1 cellular context compared by ENCODE assay signal in the genomic region with DNA sequence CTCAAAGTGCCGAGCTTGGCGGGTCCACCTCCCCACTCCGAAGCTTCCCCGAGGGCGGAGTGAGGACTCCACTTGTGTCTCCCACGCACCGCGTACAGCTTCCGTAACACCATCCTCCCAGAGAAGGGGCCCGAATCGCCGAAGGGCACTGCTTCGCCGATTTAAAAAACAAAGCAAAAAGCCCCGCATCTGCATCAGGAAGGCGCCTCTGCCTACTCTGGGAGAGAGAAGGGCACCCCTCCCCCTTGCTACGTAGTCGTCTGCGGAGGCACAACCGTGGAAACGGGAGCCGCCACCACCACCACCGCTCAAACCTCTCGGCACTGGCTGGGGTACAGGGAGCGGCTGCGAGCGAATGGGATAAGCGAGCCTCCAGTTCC.
TF ChIP-seq lines count a peak whose summit lies in the region.

No MANE protein-coding gene starts in this region.

TF ChIP-seq in H1, 55 proteins besides CTCF, POLR2A, EP300 and RAD21:
- TF ChIP-seq SIN3A (conservative IDR thresholded peaks at IDR 0.05 in 1 of 2, IDR thresholded peaks at IDR 0.05 in 1 of 2; ENCODE audit: low read depth in 1 of 2, low read length in 2 of 2) = peak in 1 of 2 experiments; percentile 19; a peak in 1 of 4 replicates
- no peak for TF ChIP-seq SP2 (IDR thresholded peaks at IDR 0.05; ENCODE audit: low read length)
- no peak for TF ChIP-seq CTBP2 (IDR thresholded peaks at IDR 0.05; ENCODE audit: borderline replicate concordance, insufficient read depth, insufficient read length, low read length)
- 0 out of 2 replicates have a peak, but pooled peaks have one; percentile 6 for TF ChIP-seq PHF8 (conservative IDR thresholded peaks at IDR 0.05; ENCODE audit: low read depth, low read length)
TF ChIP-seq in H1: peak in this region for 2.
